11 cellular contexts compared by ENCODE assay signal in the genomic region with DNA sequence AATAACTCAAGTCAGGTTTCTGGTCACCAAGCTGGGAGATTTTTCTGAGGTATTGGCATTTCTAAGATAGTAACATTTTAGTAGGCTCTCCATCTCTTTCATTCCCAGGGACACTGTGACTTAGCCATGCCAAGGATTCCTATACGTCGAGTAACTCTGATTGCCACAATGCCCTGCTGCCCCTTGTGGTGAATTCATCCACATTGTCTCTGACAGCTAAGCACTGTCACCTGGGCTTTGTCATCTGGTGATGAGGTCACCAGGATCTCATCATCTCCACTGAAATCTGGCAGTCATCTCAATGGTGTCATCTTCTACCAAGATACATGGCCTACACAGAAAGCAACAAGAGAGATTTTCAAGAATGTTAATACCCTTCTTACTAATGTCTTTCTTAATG.
DNase-seq lines count a peak whose midpoint lies in the region; ATAC-seq and TF ChIP-seq lines count a peak whose summit lies in the region.
"Had no signal": no experiment of that assay in that cellular context is flagged by ENCODE, and none has a peak within 500 bp of the region (broad histone marks: within the 10 kb centered on the region; RNA-seq: fewer than 3 reads in every experiment).

No MANE protein-coding gene starts in this region.

- CTCF ChIA-PET in AG04450 (lab: Charles Lee) = interaction anchor here (2.2 kb wide), 1 partner anchor 27 kb away, joined by 6 read pairs; no protein-coding TSS in a partner anchor

- TF ChIP-seq CTCF in AG04450 (IDR thresholded peaks at IDR 0.05; ENCODE audit: low read depth, low read length) = no peak
- no peak for TF ChIP-seq CTCF in foreskin fibroblast (IDR thresholded peaks at IDR 0.05; ENCODE audit: low read depth, low read length)

- no peak overlapping the region for H3K27ac ChIP-seq in AG04450 (ENCODE audit: low read depth, low read length)
- H3K27ac ChIP-seq: coronary artery, suprapubic skin had no signal

- H3K9me3 ChIP-seq in AG04450 (ENCODE audit: control insufficient read depth, insufficient read depth, low read length) = no peaks in the 10 kb centered on the region
- H3K9me3 ChIP-seq: suprapubic skin had no signal

- H3K4me3 ChIP-seq in AG04450 (ENCODE audit: low read depth, low read length) = no peak overlapping the region
- H3K4me3 ChIP-seq in foreskin fibroblast (ENCODE audit: low read depth in 1 of 2, low read length in 2 of 2) = no peak overlapping the region
- H3K4me3 ChIP-seq: coronary artery, suprapubic skin had no signal

- DNase-seq in AG04450 (ENCODE audit: low read depth, low spot score) (peak; percentile 10), H4 (ENCODE audit: low spot score) (peak; percentile 32), RPMI8226 (peak; percentile 20), foreskin fibroblast (peak; percentile 87), DMS153 (lab: John Stamatoyannopoulos, UW) (no peak), NCI-H1092 treated with DMSO at 0.1 percent for 48 hours (lab: John Stamatoyannopoulos, UW) (no peak), NOMO-1 treated with dmso at 0.1 percent for 144 hours (lab: John Stamatoyannopoulos, UW; ENCODE audit: unreplicated experiment) (no peak)
- DNase-seq: activated T-cell treated with anti-CD3 and anti-CD28 coated beads, Interleukin-2, amount 50 U/mL, for 48 hours had no signal

- POLR2A ChIA-PET in AG04450 (lab: Yijun Ruan, JAX) = no interaction called here

- no peak for ATAC-seq in GM21367 (IDR thresholded peaks at IDR 0.05; ENCODE audit: unreplicated experiment)

- H3K27me3 ChIP-seq in AG04450 (ENCODE audit: control insufficient read depth, insufficient read depth, low read length) = no peaks in the 10 kb centered on the region
- H3K27me3 ChIP-seq: suprapubic skin had no signal

Comparison
In these comparisons a context has a peak if more than half of its experiments do, and no peak if none do; other contexts are left out.
1. DNase-seq: peak in AG04450 (single experiment), H4 (single experiment), RPMI8226 (single experiment) and foreskin fibroblast (2 of 2); none in DMS153 (single experiment), NCI-H1092 treated with DMSO at 0.1 percent for 48 hours (single experiment) and NOMO-1 treated with dmso at 0.1 percent for 144 hours (single experiment).